ENCODE assay signal across 1 cellular context in genomic region chr2:231050018-231050901, GRCh38.
TF ChIP-seq lines count a peak whose summit lies in the region.

No MANE protein-coding gene starts in this region.

TF ChIP-seq in HepG2, 621 proteins besides CTCF, POLR2A, EP300 and RAD21 (continued from another document and continues in another):
- TF ChIP-seq, protein P1, sequence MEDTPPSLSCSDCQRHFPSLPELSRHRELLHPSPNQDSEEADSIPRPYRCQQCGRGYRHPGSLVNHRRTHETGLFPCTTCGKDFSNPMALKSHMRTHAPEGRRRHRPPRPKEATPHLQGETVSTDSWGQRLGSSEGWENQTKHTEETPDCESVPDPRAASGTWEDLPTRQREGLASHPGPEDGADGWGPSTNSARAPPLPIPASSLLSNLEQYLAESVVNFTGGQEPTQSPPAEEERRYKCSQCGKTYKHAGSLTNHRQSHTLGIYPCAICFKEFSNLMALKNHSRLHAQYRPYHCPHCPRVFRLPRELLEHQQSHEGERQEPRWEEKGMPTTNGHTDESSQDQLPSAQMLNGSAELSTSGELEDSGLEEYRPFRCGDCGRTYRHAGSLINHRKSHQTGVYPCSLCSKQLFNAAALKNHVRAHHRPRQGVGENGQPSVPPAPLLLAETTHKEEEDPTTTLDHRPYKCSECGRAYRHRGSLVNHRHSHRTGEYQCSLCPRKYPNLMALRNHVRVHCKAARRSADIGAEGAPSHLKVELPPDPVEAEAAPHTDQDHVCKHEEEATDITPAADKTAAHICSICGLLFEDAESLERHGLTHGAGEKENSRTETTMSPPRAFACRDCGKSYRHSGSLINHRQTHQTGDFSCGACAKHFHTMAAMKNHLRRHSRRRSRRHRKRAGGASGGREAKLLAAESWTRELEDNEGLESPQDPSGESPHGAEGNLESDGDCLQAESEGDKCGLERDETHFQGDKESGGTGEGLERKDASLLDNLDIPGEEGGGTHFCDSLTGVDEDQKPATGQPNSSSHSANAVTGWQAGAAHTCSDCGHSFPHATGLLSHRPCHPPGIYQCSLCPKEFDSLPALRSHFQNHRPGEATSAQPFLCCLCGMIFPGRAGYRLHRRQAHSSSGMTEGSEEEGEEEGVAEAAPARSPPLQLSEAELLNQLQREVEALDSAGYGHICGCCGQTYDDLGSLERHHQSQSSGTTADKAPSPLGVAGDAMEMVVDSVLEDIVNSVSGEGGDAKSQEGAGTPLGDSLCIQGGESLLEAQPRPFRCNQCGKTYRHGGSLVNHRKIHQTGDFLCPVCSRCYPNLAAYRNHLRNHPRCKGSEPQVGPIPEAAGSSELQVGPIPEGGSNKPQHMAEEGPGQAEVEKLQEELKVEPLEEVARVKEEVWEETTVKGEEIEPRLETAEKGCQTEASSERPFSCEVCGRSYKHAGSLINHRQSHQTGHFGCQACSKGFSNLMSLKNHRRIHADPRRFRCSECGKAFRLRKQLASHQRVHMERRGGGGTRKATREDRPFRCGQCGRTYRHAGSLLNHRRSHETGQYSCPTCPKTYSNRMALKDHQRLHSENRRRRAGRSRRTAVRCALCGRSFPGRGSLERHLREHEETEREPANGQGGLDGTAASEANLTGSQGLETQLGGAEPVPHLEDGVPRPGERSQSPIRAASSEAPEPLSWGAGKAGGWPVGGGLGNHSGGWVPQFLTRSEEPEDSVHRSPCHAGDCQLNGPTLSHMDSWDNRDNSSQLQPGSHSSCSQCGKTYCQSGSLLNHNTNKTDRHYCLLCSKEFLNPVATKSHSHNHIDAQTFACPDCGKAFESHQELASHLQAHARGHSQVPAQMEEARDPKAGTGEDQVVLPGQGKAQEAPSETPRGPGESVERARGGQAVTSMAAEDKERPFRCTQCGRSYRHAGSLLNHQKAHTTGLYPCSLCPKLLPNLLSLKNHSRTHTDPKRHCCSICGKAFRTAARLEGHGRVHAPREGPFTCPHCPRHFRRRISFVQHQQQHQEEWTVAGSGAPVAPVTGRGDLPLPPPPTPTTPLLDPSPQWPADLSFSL (CRISPR knock-in tag; IDR thresholded peaks at IDR 0.05), result no peak; the same call in none of the 2 replicates
- peak; percentile 83 for TF ChIP-seq GATAD1 (CRISPR knock-in tag; IDR thresholded peaks at IDR 0.05)
- peak; percentile 55; the same call in 1 of the 2 replicates for TF ChIP-seq ADNP (CRISPR knock-in tag; IDR thresholded peaks at IDR 0.05)
- no peak for TF ChIP-seq NFE2 (CRISPR knock-in tag; IDR thresholded peaks at IDR 0.05)
- no peak for TF ChIP-seq RAD51 (IDR thresholded peaks at IDR 0.05; ENCODE audit: borderline replicate concordance)
- no peak for TF ChIP-seq HNRNPLL (IDR thresholded peaks at IDR 0.05; ENCODE audit: low read depth, low read length, poor library complexity, severe bottlenecking)
- TF ChIP-seq JDP2 (CRISPR knock-in tag; IDR thresholded peaks at IDR 0.05; ENCODE audit: borderline replicate concordance), result peak; percentile 93
- TF ChIP-seq CREM (IDR thresholded peaks at IDR 0.05), result peak; percentile 95
- no peak for TF ChIP-seq CREM (CRISPR knock-in tag; IDR thresholded peaks at IDR 0.05)
- peak; percentile 28 to 45; a peak in 3 of 4 replicates for TF ChIP-seq MAFK (conservative IDR thresholded peaks at IDR 0.05 in 1 of 2, IDR thresholded peaks at IDR 0.05 in 1 of 2; ENCODE audit: low read length in 2 of 2)
- peak; percentile 97 for TF ChIP-seq BRD4 (CRISPR knock-in tag; IDR thresholded peaks at IDR 0.05)
- TF ChIP-seq, protein P2, sequence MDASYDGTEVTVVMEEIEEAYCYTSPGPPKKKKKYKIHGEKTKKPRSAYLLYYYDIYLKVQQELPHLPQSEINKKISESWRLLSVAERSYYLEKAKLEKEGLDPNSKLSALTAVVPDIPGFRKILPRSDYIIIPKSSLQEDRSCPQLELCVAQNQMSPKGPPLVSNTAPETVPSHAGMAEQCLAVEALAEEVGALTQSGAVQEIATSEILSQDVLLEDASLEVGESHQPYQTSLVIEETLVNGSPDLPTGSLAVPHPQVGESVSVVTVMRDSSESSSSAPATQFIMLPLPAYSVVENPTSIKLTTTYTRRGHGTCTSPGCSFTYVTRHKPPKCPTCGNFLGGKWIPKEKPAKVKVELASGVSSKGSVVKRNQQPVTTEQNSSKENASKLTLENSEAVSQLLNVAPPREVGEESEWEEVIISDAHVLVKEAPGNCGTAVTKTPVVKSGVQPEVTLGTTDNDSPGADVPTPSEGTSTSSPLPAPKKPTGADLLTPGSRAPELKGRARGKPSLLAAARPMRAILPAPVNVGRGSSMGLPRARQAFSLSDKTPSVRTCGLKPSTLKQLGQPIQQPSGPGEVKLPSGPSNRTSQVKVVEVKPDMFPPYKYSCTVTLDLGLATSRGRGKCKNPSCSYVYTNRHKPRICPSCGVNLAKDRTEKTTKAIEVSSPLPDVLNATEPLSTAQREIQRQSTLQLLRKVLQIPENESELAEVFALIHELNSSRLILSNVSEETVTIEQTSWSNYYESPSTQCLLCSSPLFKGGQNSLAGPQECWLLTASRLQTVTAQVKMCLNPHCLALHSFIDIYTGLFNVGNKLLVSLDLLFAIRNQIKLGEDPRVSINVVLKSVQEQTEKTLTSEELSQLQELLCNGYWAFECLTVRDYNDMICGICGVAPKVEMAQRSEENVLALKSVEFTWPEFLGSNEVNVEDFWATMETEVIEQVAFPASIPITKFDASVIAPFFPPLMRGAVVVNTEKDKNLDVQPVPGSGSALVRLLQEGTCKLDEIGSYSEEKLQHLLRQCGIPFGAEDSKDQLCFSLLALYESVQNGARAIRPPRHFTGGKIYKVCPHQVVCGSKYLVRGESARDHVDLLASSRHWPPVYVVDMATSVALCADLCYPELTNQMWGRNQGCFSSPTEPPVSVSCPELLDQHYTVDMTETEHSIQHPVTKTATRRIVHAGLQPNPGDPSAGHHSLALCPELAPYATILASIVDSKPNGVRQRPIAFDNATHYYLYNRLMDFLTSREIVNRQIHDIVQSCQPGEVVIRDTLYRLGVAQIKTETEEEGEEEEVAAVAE (CRISPR knock-in tag; IDR thresholded peaks at IDR 0.05; ENCODE audit: borderline replicate concordance), result peak; percentile 91
- peak; percentile 99 for TF ChIP-seq ZNF589 (CRISPR knock-in tag; conservative IDR thresholded peaks at IDR 0.05)
- TF ChIP-seq, protein P3, sequence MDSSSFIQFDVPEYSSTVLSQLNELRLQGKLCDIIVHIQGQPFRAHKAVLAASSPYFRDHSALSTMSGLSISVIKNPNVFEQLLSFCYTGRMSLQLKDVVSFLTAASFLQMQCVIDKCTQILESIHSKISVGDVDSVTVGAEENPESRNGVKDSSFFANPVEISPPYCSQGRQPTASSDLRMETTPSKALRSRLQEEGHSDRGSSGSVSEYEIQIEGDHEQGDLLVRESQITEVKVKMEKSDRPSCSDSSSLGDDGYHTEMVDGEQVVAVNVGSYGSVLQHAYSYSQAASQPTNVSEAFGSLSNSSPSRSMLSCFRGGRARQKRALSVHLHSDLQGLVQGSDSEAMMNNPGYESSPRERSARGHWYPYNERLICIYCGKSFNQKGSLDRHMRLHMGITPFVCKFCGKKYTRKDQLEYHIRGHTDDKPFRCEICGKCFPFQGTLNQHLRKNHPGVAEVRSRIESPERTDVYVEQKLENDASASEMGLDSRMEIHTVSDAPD (CRISPR knock-in tag; IDR thresholded peaks at IDR 0.05), result peak; percentile 92; the same call in 1 of the 2 replicates
- TF ChIP-seq, protein P4, sequence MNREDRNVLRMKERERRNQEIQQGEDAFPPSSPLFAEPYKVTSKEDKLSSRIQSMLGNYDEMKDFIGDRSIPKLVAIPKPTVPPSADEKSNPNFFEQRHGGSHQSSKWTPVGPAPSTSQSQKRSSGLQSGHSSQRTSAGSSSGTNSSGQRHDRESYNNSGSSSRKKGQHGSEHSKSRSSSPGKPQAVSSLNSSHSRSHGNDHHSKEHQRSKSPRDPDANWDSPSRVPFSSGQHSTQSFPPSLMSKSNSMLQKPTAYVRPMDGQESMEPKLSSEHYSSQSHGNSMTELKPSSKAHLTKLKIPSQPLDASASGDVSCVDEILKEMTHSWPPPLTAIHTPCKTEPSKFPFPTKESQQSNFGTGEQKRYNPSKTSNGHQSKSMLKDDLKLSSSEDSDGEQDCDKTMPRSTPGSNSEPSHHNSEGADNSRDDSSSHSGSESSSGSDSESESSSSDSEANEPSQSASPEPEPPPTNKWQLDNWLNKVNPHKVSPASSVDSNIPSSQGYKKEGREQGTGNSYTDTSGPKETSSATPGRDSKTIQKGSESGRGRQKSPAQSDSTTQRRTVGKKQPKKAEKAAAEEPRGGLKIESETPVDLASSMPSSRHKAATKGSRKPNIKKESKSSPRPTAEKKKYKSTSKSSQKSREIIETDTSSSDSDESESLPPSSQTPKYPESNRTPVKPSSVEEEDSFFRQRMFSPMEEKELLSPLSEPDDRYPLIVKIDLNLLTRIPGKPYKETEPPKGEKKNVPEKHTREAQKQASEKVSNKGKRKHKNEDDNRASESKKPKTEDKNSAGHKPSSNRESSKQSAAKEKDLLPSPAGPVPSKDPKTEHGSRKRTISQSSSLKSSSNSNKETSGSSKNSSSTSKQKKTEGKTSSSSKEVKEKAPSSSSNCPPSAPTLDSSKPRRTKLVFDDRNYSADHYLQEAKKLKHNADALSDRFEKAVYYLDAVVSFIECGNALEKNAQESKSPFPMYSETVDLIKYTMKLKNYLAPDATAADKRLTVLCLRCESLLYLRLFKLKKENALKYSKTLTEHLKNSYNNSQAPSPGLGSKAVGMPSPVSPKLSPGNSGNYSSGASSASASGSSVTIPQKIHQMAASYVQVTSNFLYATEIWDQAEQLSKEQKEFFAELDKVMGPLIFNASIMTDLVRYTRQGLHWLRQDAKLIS (CRISPR knock-in tag; IDR thresholded peaks at IDR 0.05), result peak; percentile 98
- TF ChIP-seq ZNF878 (CRISPR knock-in tag; IDR thresholded peaks at IDR 0.05), result peak; percentile 99
- TF ChIP-seq AGO2 (optimal IDR thresholded peaks at IDR 0.05; ENCODE audit: low read depth, low read length), result peak; percentile 95
- peak; percentile 91 for TF ChIP-seq NR2C2 (CRISPR knock-in tag; IDR thresholded peaks at IDR 0.05; ENCODE audit: borderline replicate concordance)
- TF ChIP-seq MLLT10 (CRISPR knock-in tag; IDR thresholded peaks at IDR 0.05), result no peak
- TF ChIP-seq ZNF337 (CRISPR knock-in tag; IDR thresholded peaks at IDR 0.05; ENCODE audit: borderline replicate concordance, low read depth), result peak; percentile 88; the same call in 1 of the 2 replicates
- peak; percentile 99 for TF ChIP-seq CBX5 (CRISPR knock-in tag; IDR thresholded peaks at IDR 0.05; ENCODE audit: borderline replicate concordance)
- no peak for TF ChIP-seq DMTF1 (CRISPR knock-in tag; IDR thresholded peaks at IDR 0.05)
- peak; percentile 65; the same call in 1 of the 2 replicates for TF ChIP-seq ZNF24 (IDR thresholded peaks at IDR 0.05)
- TF ChIP-seq THYN1 (CRISPR knock-in tag; IDR thresholded peaks at IDR 0.05; ENCODE audit: borderline replicate concordance, low read depth), result no peak
- TF ChIP-seq, protein P5, sequence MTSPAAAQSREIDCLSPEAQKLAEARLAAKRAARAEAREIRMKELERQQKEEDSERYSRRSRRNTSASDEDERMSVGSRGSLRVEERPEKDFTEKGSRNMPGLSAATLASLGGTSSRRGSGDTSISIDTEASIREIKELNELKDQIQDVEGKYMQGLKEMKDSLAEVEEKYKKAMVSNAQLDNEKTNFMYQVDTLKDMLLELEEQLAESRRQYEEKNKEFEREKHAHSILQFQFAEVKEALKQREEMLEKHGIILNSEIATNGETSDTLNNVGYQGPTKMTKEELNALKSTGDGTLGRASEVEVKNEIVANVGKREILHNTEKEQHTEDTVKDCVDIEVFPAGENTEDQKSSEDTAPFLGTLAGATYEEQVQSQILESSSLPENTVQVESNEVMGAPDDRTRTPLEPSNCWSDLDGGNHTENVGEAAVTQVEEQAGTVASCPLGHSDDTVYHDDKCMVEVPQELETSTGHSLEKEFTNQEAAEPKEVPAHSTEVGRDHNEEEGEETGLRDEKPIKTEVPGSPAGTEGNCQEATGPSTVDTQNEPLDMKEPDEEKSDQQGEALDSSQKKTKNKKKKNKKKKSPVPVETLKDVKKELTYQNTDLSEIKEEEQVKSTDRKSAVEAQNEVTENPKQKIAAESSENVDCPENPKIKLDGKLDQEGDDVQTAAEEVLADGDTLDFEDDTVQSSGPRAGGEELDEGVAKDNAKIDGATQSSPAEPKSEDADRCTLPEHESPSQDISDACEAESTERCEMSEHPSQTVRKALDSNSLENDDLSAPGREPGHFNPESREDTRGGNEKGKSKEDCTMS (CRISPR knock-in tag; conservative IDR thresholded peaks at IDR 0.05), result no peak; the same call in none of the 2 replicates
- no peak; the same call in 1 of the 2 replicates for TF ChIP-seq ZNF839 (CRISPR knock-in tag; IDR thresholded peaks at IDR 0.05; ENCODE audit: borderline replicate concordance)
- TF ChIP-seq ZNF709 (CRISPR knock-in tag; IDR thresholded peaks at IDR 0.05), result peak; percentile 96; the same call in 1 of the 2 replicates
- TF ChIP-seq POLR2AphosphoS5 (IDR thresholded peaks at IDR 0.05; ENCODE audit: low read depth, low read length), result peak; percentile 99
- TF ChIP-seq POGK (CRISPR knock-in tag; conservative IDR thresholded peaks at IDR 0.05), result peak; percentile 97
- TF ChIP-seq TARDBP (CRISPR knock-in tag; IDR thresholded peaks at IDR 0.05), result peak; percentile 99
- TF ChIP-seq NFIC (IDR thresholded peaks at IDR 0.05; ENCODE audit: low read length), result no peak
- TF ChIP-seq ZNF879 (CRISPR knock-in tag; IDR thresholded peaks at IDR 0.05), result peak; percentile 23; the same call in 1 of the 2 replicates
- peak; percentile 91 for TF ChIP-seq ZNF333 (CRISPR knock-in tag; IDR thresholded peaks at IDR 0.05; ENCODE audit: borderline replicate concordance)
- peak; percentile 99 for TF ChIP-seq ZNF614 (CRISPR knock-in tag; IDR thresholded peaks at IDR 0.05; ENCODE audit: borderline replicate concordance)
- peak; percentile 96; the same call in 1 of the 2 replicates for TF ChIP-seq ZBTB20 (CRISPR knock-in tag; IDR thresholded peaks at IDR 0.05; ENCODE audit: borderline replicate concordance, low read depth)
- peak; percentile 91 for TF ChIP-seq FOSL2 (CRISPR knock-in tag; IDR thresholded peaks at IDR 0.05)
